11 cellular contexts compared by ENCODE assay signal in the genomic region with DNA sequence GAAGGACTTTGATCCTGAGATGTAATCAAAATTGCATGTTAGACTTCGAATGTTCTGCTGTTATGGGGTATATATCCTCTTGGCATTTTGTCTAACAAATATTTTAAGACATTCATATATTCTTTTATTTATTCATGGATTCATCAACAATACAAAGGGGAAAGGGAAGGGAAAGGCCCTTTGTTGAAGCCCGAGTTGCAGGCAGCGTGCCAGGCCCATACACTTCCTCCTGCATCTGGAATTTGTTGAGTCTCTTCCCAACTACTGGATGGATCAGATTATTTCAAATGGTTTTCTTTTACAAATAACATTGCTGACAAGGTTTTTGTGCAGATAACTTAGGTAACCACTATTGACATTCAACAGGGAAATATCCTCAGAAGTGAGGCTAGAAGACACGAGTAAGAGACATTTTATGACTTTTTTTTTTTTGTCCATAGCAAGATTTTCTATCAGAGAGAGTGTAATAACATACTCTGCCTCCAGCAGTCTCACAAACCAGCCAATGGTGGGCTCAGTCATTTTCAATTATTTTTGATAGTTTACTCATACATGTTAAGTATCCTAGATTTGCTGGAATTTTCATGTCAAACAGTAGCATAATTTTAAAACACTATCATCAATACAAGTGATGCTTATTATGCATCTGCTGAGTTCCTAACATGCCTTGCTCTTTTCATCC.
DNase-seq lines count a peak whose midpoint lies in the region; ATAC-seq, FAIRE-seq and TF ChIP-seq lines count a peak whose summit lies in the region.
"Had no signal": no experiment of that assay in that cellular context is flagged by ENCODE, and none has a peak within 500 bp of the region (broad histone marks: within the 10 kb centered on the region; RNA-seq: fewer than 3 reads in every experiment).

No MANE protein-coding gene starts in this region.

- H4K20me1 ChIP-seq in Loucy (ENCODE audit: insufficient read depth, low read length, poor library complexity, severe bottlenecking): no peaks in the 10 kb centered on the region

- intact Hi-C loops in CD4-positive, alpha-beta T cell (cut with DNase I, micrococcal nuclease): loop anchor here in 1 of 2 experiments (5.0 kb wide), 1 partner anchor 43 kb away; no protein-coding TSS in a partner anchor

- no peaks in the 10 kb centered on the region for H3K9me3 Mint-ChIP-seq in CD4-positive, alpha-beta T cell
- H3K9me3 Mint-ChIP-seq in mesothelial cell of epicardium: peaks cover 5% of the 10 kb centered on the region

- H3K36me3 ChIP-seq in Loucy (ENCODE audit: insufficient read depth, low read length): peaks cover 26% of the 10 kb centered on the region; the same call in 1 of the 2 replicates
- H3K36me3 ChIP-seq in bronchial epithelial cell (ENCODE audit: control insufficient read depth, insufficient read depth, low read length): peaks cover 5% of the 10 kb centered on the region

- CTCF ChIA-PET in CD4-positive, alpha-beta T cell (lab: Charles Lee): interaction anchor here (0.9 kb wide), 1 partner anchor 17 kb away, joined by 4 read pairs; no protein-coding TSS in a partner anchor

- ATAC-seq in CD4-positive, alpha-beta T cell (ENCODE audit: poor library complexity): no peak
- ATAC-seq in HG03342 (IDR thresholded peaks at IDR 0.05; ENCODE audit: unreplicated experiment) (no peak), HG03175 (IDR thresholded peaks at IDR 0.05; ENCODE audit: unreplicated experiment) (no peak)

- no peaks in the 10 kb centered on the region for H3K27me3 Mint-ChIP-seq in CD4-positive, alpha-beta T cell
- no peaks in the 10 kb centered on the region for H3K27me3 Mint-ChIP-seq in mesothelial cell of epicardium (ENCODE audit: low read depth)

- FAIRE-seq in bronchial epithelial cell (lab: Jason Lieb, UNC): no peak
- FAIRE-seq: RCC 7860 had no signal

- no peaks in the 10 kb centered on the region for H3K9me2 ChIP-seq in Loucy (replicated peaks; ENCODE audit: low read depth, low read length)

- POLR2A ChIA-PET in CD4-positive, alpha-beta T cell (lab: Charles Lee): interaction anchor here (0.9 to 12.6 kb wide), 5 partner anchors 16 to 195 kb away, joined by 3 to 180 read pairs (median 4); a partner anchor contains a TSS

- no peak overlapping the region for H2AFZ ChIP-seq in Loucy (ENCODE audit: low read length)

- no peaks in the 10 kb centered on the region for H3K27me3 ChIP-seq in CD4-positive, alpha-beta T cell (ENCODE audit: control insufficient read depth, insufficient read depth, low read length)
- H3K27me3 ChIP-seq in Loucy (ENCODE audit: insufficient read depth, low read length, poor library complexity, severe bottlenecking) (no peaks in the 10 kb centered on the region), bronchial epithelial cell (ENCODE audit: control insufficient read depth, insufficient read depth, low read length) (no peaks in the 10 kb centered on the region)
- H3K27me3 ChIP-seq: tibial artery had no signal

- no peak overlapping the region for H3K9ac ChIP-seq in Loucy (ENCODE audit: low read depth, low read length, poor library complexity, severe bottlenecking)

- H3K4me1 Mint-ChIP-seq in CD4-positive, alpha-beta T cell (ENCODE audit: low read depth): peaks cover 96% of the 10 kb centered on the region
- H3K4me1 Mint-ChIP-seq in mesothelial cell of epicardium: peaks cover 2% of the 10 kb centered on the region

- peaks cover 93% of the 10 kb centered on the region for H3K36me3 Mint-ChIP-seq in CD4-positive, alpha-beta T cell (ENCODE audit: low read depth)
- peaks cover 48% of the 10 kb centered on the region for H3K36me3 Mint-ChIP-seq in mesothelial cell of epicardium

- H3K27ac Mint-ChIP-seq in CD4-positive, alpha-beta T cell: peak overlapping the region; percentile 93
- no peak overlapping the region for H3K27ac Mint-ChIP-seq in mesothelial cell of epicardium

- H3K4me1 ChIP-seq in Loucy (ENCODE audit: insufficient read depth, low read length, poor library complexity, severe bottlenecking): peaks cover 20% of the 10 kb centered on the region

- peak overlapping the region; percentile 40 for H3K4me3 Mint-ChIP-seq in CD4-positive, alpha-beta T cell
- H3K4me3 Mint-ChIP-seq in mesothelial cell of epicardium: no peak overlapping the region

- H3K4me3 ChIP-seq in Loucy (ENCODE audit: low read length, poor library complexity, severe bottlenecking): no peak overlapping the region
- no peak overlapping the region for H3K4me3 ChIP-seq in bronchial epithelial cell (ENCODE audit: low read depth, low read length)
- H3K4me3 ChIP-seq: tibial artery had no signal

- H3K79me2 ChIP-seq in Loucy (ENCODE audit: insufficient read depth, low read length): no peaks in the 10 kb centered on the region

- no peak for TF ChIP-seq CTCF in CD4-positive, alpha-beta T cell (IDR thresholded peaks at IDR 0.05)
- peak; percentile 44 for TF ChIP-seq CTCF in Loucy (conservative IDR thresholded peaks at IDR 0.05; ENCODE audit: low read length)
- TF ChIP-seq CTCF in bronchial epithelial cell (IDR thresholded peaks at IDR 0.05; ENCODE audit: insufficient read depth, low read length, severe bottlenecking): no peak
- peak; percentile 40 for TF ChIP-seq CTCF in mesothelial cell of epicardium (IDR thresholded peaks at IDR 0.05; ENCODE audit: unreplicated experiment)

- no peak overlapping the region for H3K4me2 ChIP-seq in Loucy (ENCODE audit: low read depth, low read length, poor library complexity, severe bottlenecking)

- no peak overlapping the region for H3K27ac ChIP-seq in CD4-positive, alpha-beta T cell (ENCODE audit: low read depth, low read length)
- H3K27ac ChIP-seq: tibial artery had no signal

- 0 out of 2 replicates have a peak, but pooled peaks cover 3% of the 10 kb centered on the region for H3F3A ChIP-seq in Loucy (ENCODE audit: low read depth)

- DNase-seq in CD4-positive, alpha-beta T cell: no peak
- DNase-seq in bronchial epithelial cell (ENCODE audit: low read depth): peak; percentile 12
- no peak for DNase-seq in mesothelial cell of epicardium (ENCODE audit: low spot score in 2 of 2, unreplicated experiment in 2 of 2)
- no peak for DNase-seq in NCI-H1092 (lab: John Stamatoyannopoulos, UW)
- DNase-seq: DND-41, NCI-H1694 had no signal

- no peaks in the 10 kb centered on the region for H3K9me3 ChIP-seq in CD4-positive, alpha-beta T cell (ENCODE audit: control insufficient read depth, low read length)
- H3K9me3 ChIP-seq in Loucy (ENCODE audit: insufficient read depth, low read depth, low read length): no peaks in the 10 kb centered on the region
- H3K9me3 ChIP-seq: tibial artery had no signal

Comparison
In these comparisons a context has a peak if more than half of its experiments do, and no peak if none do; other contexts are left out.
1. CTCF ChIP-seq: peak in Loucy (single experiment) and mesothelial cell of epicardium (single experiment); none in CD4-positive, alpha-beta T cell (single experiment) and bronchial epithelial cell (single experiment).